Comparison of ENCODE assay signal across 10 cellular contexts in genomic region chr1:32695098-32695904, GRCh38. TPM values are rescaled to one million over a fixed set of nuclear protein-coding genes. Genes with fewer than 3 reads are reported as not detected.
DNase-seq lines count a peak whose midpoint lies in the region; ATAC-seq and TF ChIP-seq lines count a peak whose summit lies in the region.
"Had no signal": no experiment of that assay in that cellular context is flagged by ENCODE, and none has a peak within 500 bp of the region (broad histone marks: within the 10 kb centered on the region; RNA-seq: fewer than 3 reads in every experiment).

No MANE protein-coding gene starts in this region.

- POLR2A ChIA-PET in WTC11 (lab: Charles Lee), result interaction anchor here (1.1 kb wide), 1 partner anchor 79 kb away, joined by 3 read pairs; no protein-coding TSS in a partner anchor
- POLR2A ChIA-PET in activated CD4-positive, alpha-beta memory T cell treated with anti-CD3 and anti-CD28 coated beads, Interleukin-2, amount 10 ng/mL, durations not matched to agents 7 days and 5 days (lab: Charles Lee), result interaction anchor here (0.6 to 0.7 kb wide), 2 partner anchors 11 to 123 kb away, joined by 3 read pairs; no protein-coding TSS in a partner anchor

- H3K4me1 ChIP-seq in subcutaneous abdominal adipose tissue (ENCODE audit: control insufficient read depth in 5 of 5, insufficient read depth in 5 of 5, low read length in 5 of 5), result peaks cover 6 to 37% (median 28%) of the 10 kb centered on the region in 5 donors

- H3K27ac Mint-ChIP-seq in WTC11, result no peak overlapping the region
- H3K27ac Mint-ChIP-seq in activated CD4-positive, alpha-beta memory T cell treated with anti-CD3 and anti-CD28 coated beads, Interleukin-2, amount 10 ng/mL, durations not matched to agents 7 days and 5 days, result no peak overlapping the region
- H3K27ac Mint-ChIP-seq: activated CD4-positive, alpha-beta memory T cell treated with anti-CD3 and anti-CD28 coated beads for 36 hours; IgD-negative memory B cell had no signal

- H3K4me1 Mint-ChIP-seq in WTC11, result peaks cover 5% of the 10 kb centered on the region
- H3K4me1 Mint-ChIP-seq in activated CD4-positive, alpha-beta memory T cell treated with anti-CD3 and anti-CD28 coated beads, Interleukin-2, amount 10 ng/mL, durations not matched to agents 7 days and 5 days, result peaks cover 10% of the 10 kb centered on the region

- peak; percentile 69 for DNase-seq in HT1080 (ENCODE audit: low read depth)
- no peak for DNase-seq in WTC11 (ENCODE audit: low spot score)
- DNase-seq in left ventricle myocardium superior, result peak; percentile 86
- no peak for DNase-seq in NCI-H1105 (lab: John Stamatoyannopoulos, UW)
- DNase-seq in HPDE6-E6E7 (ENCODE audit: extremely low spot score), result no peak
- DNase-seq in activated CD4-positive, alpha-beta memory T cell treated with anti-CD3 and anti-CD28 coated beads, Interleukin-2, amount 10 ng/mL, durations not matched to agents 7 days and 5 days, result no peak
- no peak for DNase-seq in activated T-cell treated with anti-CD3 and anti-CD28 coated beads for 4 hours
- DNase-seq: activated CD4-positive, alpha-beta memory T cell treated with anti-CD3 and anti-CD28 coated beads for 36 hours had no signal

- peak overlapping the region in 4 of 5 donors; percentile 2 to 25 (median 16) for H3K4me3 ChIP-seq in subcutaneous abdominal adipose tissue (ENCODE audit: low read depth in 1 of 5, low read length in 5 of 5)

- CTCF ChIA-PET in WTC11 (lab: Charles Lee), result interaction anchor here (0.6 to 2.5 kb wide), 6 partner anchors 10 to 177 kb away, joined by 3 to 19 read pairs (median 4); no protein-coding TSS in a partner anchor
- CTCF ChIA-PET in activated CD4-positive, alpha-beta memory T cell treated with anti-CD3 and anti-CD28 coated beads, Interleukin-2, amount 10 ng/mL, durations not matched to agents 7 days and 5 days (lab: Charles Lee), result interaction anchor here (2.4 kb wide), 1 partner anchor 17 kb away, joined by 13 read pairs; no protein-coding TSS in a partner anchor

- intact Hi-C loops in left ventricle myocardium superior (cut with micrococcal nuclease), result no loop called here

- peak overlapping the region; percentile 67 for H3K27ac ChIP-seq in subcutaneous abdominal adipose tissue (ENCODE audit: low read depth, low read length)

- H3K4me3 Mint-ChIP-seq in WTC11, result no peak overlapping the region
- H3K4me3 Mint-ChIP-seq in activated CD4-positive, alpha-beta memory T cell treated with anti-CD3 and anti-CD28 coated beads, Interleukin-2, amount 10 ng/mL, durations not matched to agents 7 days and 5 days, result no peak overlapping the region
- H3K4me3 Mint-ChIP-seq: activated CD4-positive, alpha-beta memory T cell treated with anti-CD3 and anti-CD28 coated beads for 36 hours; IgD-negative memory B cell had no signal

- H3K9ac ChIP-seq in subcutaneous abdominal adipose tissue (ENCODE audit: low read length in 5 of 5), result peak overlapping the region in 2 of 5 donors; percentile 59 to 63

- no peak for TF ChIP-seq CTCF in WTC11 (IDR thresholded peaks at IDR 0.05)

- ATAC-seq in WTC11 (peak; percentile 32), left ventricle myocardium superior (peak; percentile 56)

- peaks cover 0 to 2% (median 0%) of the 10 kb centered on the region in 5 donors for H3K36me3 ChIP-seq in subcutaneous abdominal adipose tissue (ENCODE audit: control insufficient read depth in 5 of 5, insufficient read depth in 5 of 5, low read length in 5 of 5)

- H3K27me3 ChIP-seq in subcutaneous abdominal adipose tissue (ENCODE audit: control insufficient read depth in 5 of 5, insufficient read depth in 4 of 5, low read length in 5 of 5), result no peaks in the 10 kb centered on the region

- peaks cover 2% of the 10 kb centered on the region for H3K27me3 Mint-ChIP-seq in WTC11 (ENCODE audit: low read depth)
- peaks cover 3% of the 10 kb centered on the region for H3K27me3 Mint-ChIP-seq in activated CD4-positive, alpha-beta memory T cell treated with anti-CD3 and anti-CD28 coated beads, Interleukin-2, amount 10 ng/mL, durations not matched to agents 7 days and 5 days
- H3K27me3 Mint-ChIP-seq: activated CD4-positive, alpha-beta memory T cell treated with anti-CD3 and anti-CD28 coated beads for 36 hours; IgD-negative memory B cell had no signal

- H3K9me3 Mint-ChIP-seq in WTC11, result no peaks in the 10 kb centered on the region
- no peaks in the 10 kb centered on the region for H3K9me3 Mint-ChIP-seq in activated CD4-positive, alpha-beta memory T cell treated with anti-CD3 and anti-CD28 coated beads, Interleukin-2, amount 10 ng/mL, durations not matched to agents 7 days and 5 days
- H3K9me3 Mint-ChIP-seq: activated CD4-positive, alpha-beta memory T cell treated with anti-CD3 and anti-CD28 coated beads for 36 hours; IgD-negative memory B cell had no signal

- H3K9me3 ChIP-seq in subcutaneous abdominal adipose tissue (ENCODE audit: control insufficient read depth in 5 of 5, low read length in 5 of 5), result no peaks in the 10 kb centered on the region

- no peaks in the 10 kb centered on the region for H3K36me3 Mint-ChIP-seq in WTC11
- H3K36me3 Mint-ChIP-seq in activated CD4-positive, alpha-beta memory T cell treated with anti-CD3 and anti-CD28 coated beads, Interleukin-2, amount 10 ng/mL, durations not matched to agents 7 days and 5 days (ENCODE audit: low read depth), result no peaks in the 10 kb centered on the region
- H3K36me3 Mint-ChIP-seq: activated CD4-positive, alpha-beta memory T cell treated with anti-CD3 and anti-CD28 coated beads for 36 hours; IgD-negative memory B cell had no signal

TF ChIP-seq in WTC11, 78 proteins besides CTCF, POLR2A, EP300 and RAD21:
- no peak for TF ChIP-seq CREM (CRISPR knock-in tag; IDR thresholded peaks at IDR 0.05)
- peak; percentile 27; the same call in 1 of the 2 replicates for TF ChIP-seq GABPB1 (CRISPR knock-in tag; IDR thresholded peaks at IDR 0.05)

RNA-seq across cellular contexts. Expression of gene SYNC, which starts 7.3 kb away (rescaled TPM):
- total RNA-seq in HT1080 (2014; rRNA removed; shearing (Covaris generic)), result 3.2 and 4.8 TPM in 2 replicates
- polyA plus RNA-seq in HT1080 (2015; cell fraction: cytosol; rRNA removed), result 4.0 and 4.1 TPM in 2 replicates
- polyA plus RNA-seq in HT1080 (2015; cell fraction: nucleus; rRNA removed), result 2.6 and 4.4 TPM in 2 replicates
- total RNA-seq in WTC11 (2021) (0.09 to 0.21 TPM (median 0.11 TPM) in 3 replicates), left ventricle myocardium superior (12.2 TPM)
- not detected for total RNA-seq in activated CD4-positive, alpha-beta memory T cell treated with anti-CD3 and anti-CD28 coated beads, Interleukin-2, amount 10 ng/mL, durations not matched to agents 7 days and 5 days
- total RNA-seq: activated CD4-positive, alpha-beta memory T cell treated with anti-CD3 and anti-CD28 coated beads for 36 hours had no signal
- polyA plus RNA-seq: IgD-negative memory B cell had no signal

RNA-seq across cellular contexts. Expression of gene RBBP4, which starts 44.3 kb away (rescaled TPM):
- 99.3 and 175 TPM in 2 replicates for total RNA-seq in HT1080 (2014; rRNA removed; shearing (Covaris generic))
- 135 and 144 TPM in 2 replicates for polyA plus RNA-seq in HT1080 (2015; cell fraction: cytosol; rRNA removed)
- 188 and 194 TPM in 2 replicates for polyA plus RNA-seq in HT1080 (2015; cell fraction: nucleus; rRNA removed)
- 331 to 339 TPM (median 333 TPM) in 3 replicates for total RNA-seq in WTC11 (2021)
- 98.9 TPM for total RNA-seq in left ventricle myocardium superior
- total RNA-seq in activated CD4-positive, alpha-beta memory T cell treated with anti-CD3 and anti-CD28 coated beads, Interleukin-2, amount 10 ng/mL, durations not matched to agents 7 days and 5 days, result 100 to 1,000 TPM; 271 to 277 TPM

RNA-seq across cellular contexts. Expression of gene ZBTB8OS, which starts 45.0 kb away (rescaled TPM):
- 56.1 and 63.8 TPM in 2 replicates for total RNA-seq in HT1080 (2014; rRNA removed; shearing (Covaris generic))
- polyA plus RNA-seq in HT1080 (2015; cell fraction: cytosol; rRNA removed), result 46.5 and 49.0 TPM in 2 replicates
- polyA plus RNA-seq in HT1080 (2015; cell fraction: nucleus; rRNA removed), result 42.4 and 51.7 TPM in 2 replicates
- total RNA-seq in WTC11 (2021) (56.7 to 60.5 TPM (median 59.0 TPM) in 3 replicates), left ventricle myocardium superior (34.5 TPM)
- total RNA-seq in activated CD4-positive, alpha-beta memory T cell treated with anti-CD3 and anti-CD28 coated beads, Interleukin-2, amount 10 ng/mL, durations not matched to agents 7 days and 5 days, result 10 to 100 TPM; 58.1 to 60.4 TPM

Comparison
In these comparisons a context has a peak if more than half of its experiments do, and no peak if none do; other contexts are left out.
1. DNase-seq: peak in HT1080 (single experiment) and left ventricle myocardium superior (single experiment); none in WTC11 (single experiment), NCI-H1105 (single experiment), HPDE6-E6E7 (single experiment), activated CD4-positive, alpha-beta memory T cell treated with anti-CD3 and anti-CD28 coated beads, Interleukin-2, amount 10 ng/mL, durations not matched to agents 7 days and 5 days (single experiment) and activated T-cell treated with anti-CD3 and anti-CD28 coated beads for 4 hours (single experiment).